1 cellular context compared by ENCODE assay signal in the genomic region with DNA sequence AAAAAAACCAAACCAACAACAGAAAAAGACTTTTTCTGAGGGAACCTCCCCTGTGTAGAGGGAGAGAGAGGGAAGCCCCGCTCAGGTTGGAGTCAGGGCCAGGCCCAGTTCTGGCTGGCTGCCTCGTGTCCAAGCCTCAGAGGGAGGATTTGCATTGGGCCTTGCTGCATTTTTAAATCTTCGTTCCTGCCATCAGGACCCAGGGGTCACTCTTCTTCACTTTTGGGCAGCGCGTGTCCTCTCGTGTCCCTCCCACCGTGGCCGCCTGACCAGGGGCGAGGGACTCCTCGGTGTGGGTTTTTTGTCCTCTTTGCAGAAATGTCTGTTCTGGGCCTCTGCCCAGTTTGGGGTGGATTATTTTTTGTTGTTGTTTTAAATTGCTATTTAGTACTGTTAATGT.
TF ChIP-seq lines count a peak whose summit lies in the region.

No MANE protein-coding gene starts in this region.

TF ChIP-seq in H1, 55 proteins besides CTCF, POLR2A, EP300 and RAD21 (continued from another document):
- TF ChIP-seq E2F6 (IDR thresholded peaks at IDR 0.05) (no peak), TBP (IDR thresholded peaks at IDR 0.05; ENCODE audit: low read depth, low read length) (no peak), KDM1A (IDR thresholded peaks at IDR 0.05; ENCODE audit: borderline replicate concordance, low read length) (no peak), CREB1 (IDR thresholded peaks at IDR 0.05) (no peak), SIX5 (IDR thresholded peaks at IDR 0.05; ENCODE audit: low read depth, low read length) (no peak), ATF2 (IDR thresholded peaks at IDR 0.05; ENCODE audit: low read length) (no peak), ZNF274 (IDR thresholded peaks at IDR 0.05; ENCODE audit: borderline replicate concordance, extremely low read depth, low read length) (no peak), PHF8 (conservative IDR thresholded peaks at IDR 0.05; ENCODE audit: low read depth, low read length) (no peak), SIN3A (conservative IDR thresholded peaks at IDR 0.05 in 1 of 2, IDR thresholded peaks at IDR 0.05 in 1 of 2; ENCODE audit: low read depth in 1 of 2, low read length in 2 of 2) (no peak), RXRA (IDR thresholded peaks at IDR 0.05; ENCODE audit: insufficient read depth, low read depth, low read length) (no peak), MAFK (IDR thresholded peaks at IDR 0.05; ENCODE audit: low read depth, low read length) (no peak), SIRT6 (IDR thresholded peaks at IDR 0.05; ENCODE audit: low read length) (no peak)
